In the genomic region with DNA sequence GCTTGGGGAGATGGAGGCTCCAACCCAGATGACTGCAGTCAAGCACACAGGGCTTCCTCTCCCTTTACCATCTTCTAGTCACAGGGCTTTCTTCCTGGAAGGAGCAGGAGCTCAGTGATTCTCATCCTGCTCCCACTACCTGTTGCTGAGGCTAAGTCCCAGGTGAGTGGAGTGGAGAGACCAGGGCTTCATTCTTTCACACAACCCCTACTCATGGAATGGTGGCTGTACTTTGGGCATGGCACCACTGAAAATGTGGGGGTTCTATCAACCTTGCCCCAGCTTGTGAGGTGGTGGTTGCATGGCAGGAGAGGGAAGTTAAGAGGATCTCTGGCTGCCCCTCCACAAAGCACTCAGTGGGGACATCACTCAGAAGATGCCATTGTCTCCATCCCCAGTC, we compare ENCODE assay signal across 31 cellular contexts. TPM values are rescaled to one million over a fixed set of nuclear protein-coding genes. Genes with fewer than 3 reads are reported as not detected.
DNase-seq lines count a peak whose midpoint lies in the region; ATAC-seq and TF ChIP-seq lines count a peak whose summit lies in the region.
"Had no signal": no experiment of that assay in that cellular context is flagged by ENCODE, and none has a peak within 500 bp of the region (broad histone marks: within the 10 kb centered on the region; RNA-seq: fewer than 3 reads in every experiment).

No MANE protein-coding gene starts in this region.

- TF ChIP-seq CTCF in right atrium auricular region (IDR thresholded peaks at IDR 0.05): no peak
- TF ChIP-seq CTCF in heart right ventricle (IDR thresholded peaks at IDR 0.05): no peak
- no peak for TF ChIP-seq CTCF in HEK293 (tag by site-specific recombination; IDR thresholded peaks at IDR 0.05)
- no peak for TF ChIP-seq CTCF in vagina (IDR thresholded peaks at IDR 0.05)

- peaks cover 0 to 10% of the 10 kb centered on the region in 2 donors for H3K4me1 ChIP-seq in right atrium auricular region
- H3K4me1 ChIP-seq in heart right ventricle: peaks cover 0 to 19% (median 5%) of the 10 kb centered on the region in 9 donors
- H3K4me1 ChIP-seq in HEK293 (ENCODE audit: control insufficient read depth, insufficient read depth, low read length): no peaks in the 10 kb centered on the region
- H3K4me1 ChIP-seq in vagina: no peaks in the 10 kb centered on the region
- H3K4me1 ChIP-seq: A549, BE2C, BLaER1, Caco-2 had no signal

- no peak for TF ChIP-seq POLR2A in vagina (IDR thresholded peaks at IDR 0.05)

- POLR2A ChIA-PET in HEK293 (lab: Yijun Ruan, JAX): no interaction called here

- H3K27me3 ChIP-seq in right atrium auricular region: no peaks in the 10 kb centered on the region
- H3K27me3 ChIP-seq in heart right ventricle: no peaks in the 10 kb centered on the region
- H3K27me3 ChIP-seq in vagina: no peaks in the 10 kb centered on the region
- H3K27me3 ChIP-seq: BE2C; BLaER1; BLaER1 treated with 17β-estradiol and CSF1 and Interleukin-3, amounts not matched to agents 10 nM and 100 nM had no signal

- no peak for ATAC-seq in heart right ventricle
- ATAC-seq: A549; CD8-positive, alpha-beta T cell had no signal

- intact Hi-C loops in heart right ventricle (cut with DNase I): no loop called here
- intact Hi-C loops in vagina (cut with DNase I): no loop called here

- DNase-seq in right atrium auricular region (ENCODE audit: low spot score): peak; percentile 40
- DNase-seq in heart right ventricle: no peak
- DNase-seq in vagina (ENCODE audit: extremely low spot score in 2 of 2): peak; percentile 58 to 60
- DNase-seq in NCI-H2196 treated with DMSO at 0.1 percent for 48 hours (lab: John Stamatoyannopoulos, UW; ENCODE audit: unreplicated experiment): no peak
- DNase-seq in SW 1271 (lab: John Stamatoyannopoulos, UW): no peak
- DNase-seq: 8988T; ACHN; AML-193; BE2C; C1 segment of cervical spinal cord; Caco-2; Calu3; CD4-positive, alpha-beta memory T cell; CD4-positive, alpha-beta T cell; CD4-positive, CD25-positive, alpha-beta regulatory T cell; CD8-positive, alpha-beta memory T cell; CD8-positive, alpha-beta T cell; COR-L47; DMS 273 treated with DMSO at 0.1 percent for 48 hours; DMS153; DMS53; DMS79; DMS79 treated with DMSO at 0.1 percent for 48 hours; DND-41; EL had no signal

- CTCF ChIA-PET in HEK293 (lab: Yijun Ruan, JAX): interaction anchor here (0.7 to 1.5 kb wide), 2 partner anchors 12 to 192 kb away, joined by 6 to 7 read pairs; no protein-coding TSS in a partner anchor

- H3K36me3 ChIP-seq in right atrium auricular region (no peaks in the 10 kb centered on the region), heart right ventricle (no peaks in the 10 kb centered on the region), HEK293 (ENCODE audit: control insufficient read depth in 2 of 2, insufficient read depth in 1 of 2, low read length in 2 of 2) (no peaks in the 10 kb centered on the region), vagina (no peaks in the 10 kb centered on the region)
- H3K36me3 ChIP-seq: BE2C, BLaER1 had no signal

- no peak overlapping the region for H3K4me3 ChIP-seq in right atrium auricular region
- no peak overlapping the region for H3K4me3 ChIP-seq in heart right ventricle
- no peak overlapping the region for H3K4me3 ChIP-seq in HEK293 (ENCODE audit: low read depth, low read length)
- no peak overlapping the region for H3K4me3 ChIP-seq in vagina
- H3K4me3 ChIP-seq: A549; BLaER1; BLaER1 treated with 17β-estradiol and CSF1 and Interleukin-3, amounts not matched to agents 10 nM and 100 nM had no signal

- H3K27ac ChIP-seq in right atrium auricular region (no peak overlapping the region), heart right ventricle (no peak overlapping the region), HEK293 (ENCODE audit: extremely low read depth, low read depth, low read length) (no peak overlapping the region), vagina (no peak overlapping the region)
- H3K27ac ChIP-seq: 22Rv1; A549; BLaER1; BLaER1 treated with 17β-estradiol and CSF1 and Interleukin-3, amounts not matched to agents 10 nM and 100 nM; C4-2B had no signal

- H3K9me3 ChIP-seq in right atrium auricular region: no peaks in the 10 kb centered on the region
- H3K9me3 ChIP-seq in heart right ventricle: no peaks in the 10 kb centered on the region
- H3K9me3 ChIP-seq in HEK293 (ENCODE audit: control insufficient read depth, insufficient read depth, low read depth, low read length): no peaks in the 10 kb centered on the region
- no peaks in the 10 kb centered on the region for H3K9me3 ChIP-seq in vagina
- H3K9me3 ChIP-seq: A549; BE2C; BLaER1; BLaER1 treated with 17β-estradiol and CSF1 and Interleukin-3, amounts not matched to agents 10 nM and 100 nM; Caco-2 had no signal

TF ChIP-seq in HEK293, 187 proteins besides CTCF, POLR2A, EP300 and RAD21:
- TF ChIP-seq SCRT1 (tag by site-specific recombination; IDR thresholded peaks at IDR 0.05; ENCODE audit: borderline replicate concordance): no peak
- TF ChIP-seq, protein P1, sequence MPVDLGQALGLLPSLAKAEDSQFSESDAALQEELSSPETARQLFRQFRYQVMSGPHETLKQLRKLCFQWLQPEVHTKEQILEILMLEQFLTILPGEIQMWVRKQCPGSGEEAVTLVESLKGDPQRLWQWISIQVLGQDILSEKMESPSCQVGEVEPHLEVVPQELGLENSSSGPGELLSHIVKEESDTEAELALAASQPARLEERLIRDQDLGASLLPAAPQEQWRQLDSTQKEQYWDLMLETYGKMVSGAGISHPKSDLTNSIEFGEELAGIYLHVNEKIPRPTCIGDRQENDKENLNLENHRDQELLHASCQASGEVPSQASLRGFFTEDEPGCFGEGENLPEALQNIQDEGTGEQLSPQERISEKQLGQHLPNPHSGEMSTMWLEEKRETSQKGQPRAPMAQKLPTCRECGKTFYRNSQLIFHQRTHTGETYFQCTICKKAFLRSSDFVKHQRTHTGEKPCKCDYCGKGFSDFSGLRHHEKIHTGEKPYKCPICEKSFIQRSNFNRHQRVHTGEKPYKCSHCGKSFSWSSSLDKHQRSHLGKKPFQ (tag by site-specific recombination; IDR thresholded peaks at IDR 0.05): no peak
- TF ChIP-seq SCRT2 (tag by site-specific recombination; IDR thresholded peaks at IDR 0.05): peak; percentile 74

RNA-seq across cellular contexts. Expression of a gene that starts 36.8 kb away (rescaled TPM):
- total RNA-seq in right atrium auricular region: 1 to 10 TPM; 2.4 to 3.6 TPM
- total RNA-seq in heart right ventricle: 1 to 10 TPM; 1.5 to 4.6 (median 2.9) TPM
- 1 to 10 TPM in 1 of 2 donors, under 1 TPM in 1; 0.97 to 1.1 TPM for polyA plus RNA-seq in heart right ventricle
- total RNA-seq in vagina: 35.4 TPM

Comparison
In these comparisons a context has a peak if more than half of its experiments do, and no peak if none do; other contexts are left out.
1. DNase-seq: peak in right atrium auricular region (single experiment) and vagina (2 of 2); none in heart right ventricle (0 of 2), NCI-H2196 treated with DMSO at 0.1 percent for 48 hours (single experiment) and SW 1271 (0 of 2).